1 cellular context compared by ENCODE assay signal in genomic region chr20:50546729-50547314, GRCh38.
TF ChIP-seq lines count a peak whose summit lies in the region.

No MANE protein-coding gene starts in this region.

TF ChIP-seq in GM12878, 131 proteins besides CTCF, POLR2A, EP300 and RAD21 (continued from another document and continues in another):
- TF ChIP-seq PKNOX1 (IDR thresholded peaks at IDR 0.05) (peak; percentile 28; the same call in 1 of the 2 replicates), ZBED1 (IDR thresholded peaks at IDR 0.05; ENCODE audit: borderline replicate concordance) (no peak), SREBF1 (IDR thresholded peaks at IDR 0.05; ENCODE audit: low read length) (no peak), SKIL (IDR thresholded peaks at IDR 0.05; ENCODE audit: low read depth, poor library complexity, severe bottlenecking) (no peak), JUNB (IDR thresholded peaks at IDR 0.05) (no peak), TBL1XR1 (IDR thresholded peaks at IDR 0.05; ENCODE audit: low read depth, low read length) (no peak), SREBF2 (IDR thresholded peaks at IDR 0.05; ENCODE audit: low read length) (no peak), SUZ12 (IDR thresholded peaks at IDR 0.05; ENCODE audit: unreplicated experiment) (no peak), ZSCAN29 (IDR thresholded peaks at IDR 0.05) (no peak), CHD1 (IDR thresholded peaks at IDR 0.05; ENCODE audit: low read depth, low read length) (no peak), SIN3A (IDR thresholded peaks at IDR 0.05; ENCODE audit: low read depth, low read length) (no peak), ATF2 (IDR thresholded peaks at IDR 0.05; ENCODE audit: low read length) (0 out of 2 replicates have a peak, but pooled peaks have one; percentile 40), SUPT20H (IDR thresholded peaks at IDR 0.05; ENCODE audit: borderline replicate concordance, control insufficient read depth, low read depth, low read length) (no peak), CREM (IDR thresholded peaks at IDR 0.05; ENCODE audit: low read depth) (no peak), NFIC (IDR thresholded peaks at IDR 0.05; ENCODE audit: low read depth, low read length) (0 out of 2 replicates have a peak, but pooled peaks have one; percentile 36), CREB1 (IDR thresholded peaks at IDR 0.05; ENCODE audit: low read depth) (no peak), SMARCA5 (IDR thresholded peaks at IDR 0.05) (no peak), PML (IDR thresholded peaks at IDR 0.05; ENCODE audit: low read length) (no peak), RFX5 (IDR thresholded peaks at IDR 0.05; ENCODE audit: low read depth, low read length) (no peak), MXI1 (IDR thresholded peaks at IDR 0.05; ENCODE audit: low read depth, low read length) (no peak; the same call in 1 of the 2 replicates), RB1 (IDR thresholded peaks at IDR 0.05; ENCODE audit: borderline replicate concordance) (no peak), RBBP5 (conservative IDR thresholded peaks at IDR 0.05) (no peak), POU2F2 (IDR thresholded peaks at IDR 0.05; ENCODE audit: borderline replicate concordance, low read depth, low read length) (no peak), EED (IDR thresholded peaks at IDR 0.05; ENCODE audit: low read depth) (no peak), KAT2A (conservative IDR thresholded peaks at IDR 0.05; ENCODE audit: control insufficient read depth, low read depth, low read length) (no peak), CBX3 (IDR thresholded peaks at IDR 0.05; ENCODE audit: borderline replicate concordance, low read depth) (no peak), STAT3 (IDR thresholded peaks at IDR 0.05; ENCODE audit: low read depth, low read length) (no peak), SMAD1 (IDR thresholded peaks at IDR 0.05; ENCODE audit: low read depth, partially characterized antibody) (no peak), SP1 (IDR thresholded peaks at IDR 0.05; ENCODE audit: low read depth, low read length) (no peak), SIX5 (IDR thresholded peaks at IDR 0.05; ENCODE audit: low read depth, low read length, severe bottlenecking) (no peak), NR2C2 (IDR thresholded peaks at IDR 0.05; ENCODE audit: borderline replicate concordance, control insufficient read depth, insufficient read length, low read depth) (no peak), ZNF384 (IDR thresholded peaks at IDR 0.05; ENCODE audit: borderline replicate concordance, low read depth, low read length) (peak; percentile 85), RELB (IDR thresholded peaks at IDR 0.05; ENCODE audit: low read depth) (no peak), GATAD2B (conservative IDR thresholded peaks at IDR 0.05; ENCODE audit: low read depth) (no peak), TCF12 (IDR thresholded peaks at IDR 0.05; ENCODE audit: low read depth, low read length) (no peak), BHLHE40 (IDR thresholded peaks at IDR 0.05; ENCODE audit: borderline replicate concordance in 1 of 2, low read depth in 2 of 2, low read length in 1 of 2) (no peak)
- TF ChIP-seq, protein P1, sequence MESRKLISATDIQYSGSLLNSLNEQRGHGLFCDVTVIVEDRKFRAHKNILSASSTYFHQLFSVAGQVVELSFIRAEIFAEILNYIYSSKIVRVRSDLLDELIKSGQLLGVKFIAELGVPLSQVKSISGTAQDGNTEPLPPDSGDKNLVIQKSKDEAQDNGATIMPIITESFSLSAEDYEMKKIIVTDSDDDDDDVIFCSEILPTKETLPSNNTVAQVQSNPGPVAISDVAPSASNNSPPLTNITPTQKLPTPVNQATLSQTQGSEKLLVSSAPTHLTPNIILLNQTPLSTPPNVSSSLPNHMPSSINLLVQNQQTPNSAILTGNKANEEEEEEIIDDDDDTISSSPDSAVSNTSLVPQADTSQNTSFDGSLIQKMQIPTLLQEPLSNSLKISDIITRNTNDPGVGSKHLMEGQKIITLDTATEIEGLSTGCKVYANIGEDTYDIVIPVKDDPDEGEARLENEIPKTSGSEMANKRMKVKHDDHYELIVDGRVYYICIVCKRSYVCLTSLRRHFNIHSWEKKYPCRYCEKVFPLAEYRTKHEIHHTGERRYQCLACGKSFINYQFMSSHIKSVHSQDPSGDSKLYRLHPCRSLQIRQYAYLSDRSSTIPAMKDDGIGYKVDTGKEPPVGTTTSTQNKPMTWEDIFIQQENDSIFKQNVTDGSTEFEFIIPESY (IDR thresholded peaks at IDR 0.05), result no peak
- TF ChIP-seq, protein P2, sequence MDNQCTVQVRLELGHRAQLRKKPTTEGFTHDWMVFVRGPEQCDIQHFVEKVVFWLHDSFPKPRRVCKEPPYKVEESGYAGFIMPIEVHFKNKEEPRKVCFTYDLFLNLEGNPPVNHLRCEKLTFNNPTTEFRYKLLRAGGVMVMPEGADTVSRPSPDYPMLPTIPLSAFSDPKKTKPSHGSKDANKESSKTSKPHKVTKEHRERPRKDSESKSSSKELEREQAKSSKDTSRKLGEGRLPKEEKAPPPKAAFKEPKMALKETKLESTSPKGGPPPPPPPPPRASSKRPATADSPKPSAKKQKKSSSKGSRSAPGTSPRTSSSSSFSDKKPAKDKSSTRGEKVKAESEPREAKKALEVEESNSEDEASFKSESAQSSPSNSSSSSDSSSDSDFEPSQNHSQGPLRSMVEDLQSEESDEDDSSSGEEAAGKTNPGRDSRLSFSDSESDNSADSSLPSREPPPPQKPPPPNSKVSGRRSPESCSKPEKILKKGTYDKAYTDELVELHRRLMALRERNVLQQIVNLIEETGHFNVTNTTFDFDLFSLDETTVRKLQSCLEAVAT (IDR thresholded peaks at IDR 0.05), result no peak
- TF ChIP-seq, protein P3, sequence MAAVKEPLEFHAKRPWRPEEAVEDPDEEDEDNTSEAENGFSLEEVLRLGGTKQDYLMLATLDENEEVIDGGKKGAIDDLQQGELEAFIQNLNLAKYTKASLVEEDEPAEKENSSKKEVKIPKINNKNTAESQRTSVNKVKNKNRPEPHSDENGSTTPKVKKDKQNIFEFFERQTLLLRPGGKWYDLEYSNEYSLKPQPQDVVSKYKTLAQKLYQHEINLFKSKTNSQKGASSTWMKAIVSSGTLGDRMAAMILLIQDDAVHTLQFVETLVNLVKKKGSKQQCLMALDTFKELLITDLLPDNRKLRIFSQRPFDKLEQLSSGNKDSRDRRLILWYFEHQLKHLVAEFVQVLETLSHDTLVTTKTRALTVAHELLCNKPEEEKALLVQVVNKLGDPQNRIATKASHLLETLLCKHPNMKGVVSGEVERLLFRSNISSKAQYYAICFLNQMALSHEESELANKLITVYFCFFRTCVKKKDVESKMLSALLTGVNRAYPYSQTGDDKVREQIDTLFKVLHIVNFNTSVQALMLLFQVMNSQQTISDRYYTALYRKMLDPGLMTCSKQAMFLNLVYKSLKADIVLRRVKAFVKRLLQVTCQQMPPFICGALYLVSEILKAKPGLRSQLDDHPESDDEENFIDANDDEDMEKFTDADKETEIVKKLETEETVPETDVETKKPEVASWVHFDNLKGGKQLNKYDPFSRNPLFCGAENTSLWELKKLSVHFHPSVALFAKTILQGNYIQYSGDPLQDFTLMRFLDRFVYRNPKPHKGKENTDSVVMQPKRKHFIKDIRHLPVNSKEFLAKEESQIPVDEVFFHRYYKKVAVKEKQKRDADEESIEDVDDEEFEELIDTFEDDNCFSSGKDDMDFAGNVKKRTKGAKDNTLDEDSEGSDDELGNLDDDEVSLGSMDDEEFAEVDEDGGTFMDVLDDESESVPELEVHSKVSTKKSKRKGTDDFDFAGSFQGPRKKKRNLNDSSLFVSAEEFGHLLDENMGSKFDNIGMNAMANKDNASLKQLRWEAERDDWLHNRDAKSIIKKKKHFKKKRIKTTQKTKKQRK (IDR thresholded peaks at IDR 0.05; ENCODE audit: low read depth, low read length), result no peak
- TF ChIP-seq, protein P4, sequence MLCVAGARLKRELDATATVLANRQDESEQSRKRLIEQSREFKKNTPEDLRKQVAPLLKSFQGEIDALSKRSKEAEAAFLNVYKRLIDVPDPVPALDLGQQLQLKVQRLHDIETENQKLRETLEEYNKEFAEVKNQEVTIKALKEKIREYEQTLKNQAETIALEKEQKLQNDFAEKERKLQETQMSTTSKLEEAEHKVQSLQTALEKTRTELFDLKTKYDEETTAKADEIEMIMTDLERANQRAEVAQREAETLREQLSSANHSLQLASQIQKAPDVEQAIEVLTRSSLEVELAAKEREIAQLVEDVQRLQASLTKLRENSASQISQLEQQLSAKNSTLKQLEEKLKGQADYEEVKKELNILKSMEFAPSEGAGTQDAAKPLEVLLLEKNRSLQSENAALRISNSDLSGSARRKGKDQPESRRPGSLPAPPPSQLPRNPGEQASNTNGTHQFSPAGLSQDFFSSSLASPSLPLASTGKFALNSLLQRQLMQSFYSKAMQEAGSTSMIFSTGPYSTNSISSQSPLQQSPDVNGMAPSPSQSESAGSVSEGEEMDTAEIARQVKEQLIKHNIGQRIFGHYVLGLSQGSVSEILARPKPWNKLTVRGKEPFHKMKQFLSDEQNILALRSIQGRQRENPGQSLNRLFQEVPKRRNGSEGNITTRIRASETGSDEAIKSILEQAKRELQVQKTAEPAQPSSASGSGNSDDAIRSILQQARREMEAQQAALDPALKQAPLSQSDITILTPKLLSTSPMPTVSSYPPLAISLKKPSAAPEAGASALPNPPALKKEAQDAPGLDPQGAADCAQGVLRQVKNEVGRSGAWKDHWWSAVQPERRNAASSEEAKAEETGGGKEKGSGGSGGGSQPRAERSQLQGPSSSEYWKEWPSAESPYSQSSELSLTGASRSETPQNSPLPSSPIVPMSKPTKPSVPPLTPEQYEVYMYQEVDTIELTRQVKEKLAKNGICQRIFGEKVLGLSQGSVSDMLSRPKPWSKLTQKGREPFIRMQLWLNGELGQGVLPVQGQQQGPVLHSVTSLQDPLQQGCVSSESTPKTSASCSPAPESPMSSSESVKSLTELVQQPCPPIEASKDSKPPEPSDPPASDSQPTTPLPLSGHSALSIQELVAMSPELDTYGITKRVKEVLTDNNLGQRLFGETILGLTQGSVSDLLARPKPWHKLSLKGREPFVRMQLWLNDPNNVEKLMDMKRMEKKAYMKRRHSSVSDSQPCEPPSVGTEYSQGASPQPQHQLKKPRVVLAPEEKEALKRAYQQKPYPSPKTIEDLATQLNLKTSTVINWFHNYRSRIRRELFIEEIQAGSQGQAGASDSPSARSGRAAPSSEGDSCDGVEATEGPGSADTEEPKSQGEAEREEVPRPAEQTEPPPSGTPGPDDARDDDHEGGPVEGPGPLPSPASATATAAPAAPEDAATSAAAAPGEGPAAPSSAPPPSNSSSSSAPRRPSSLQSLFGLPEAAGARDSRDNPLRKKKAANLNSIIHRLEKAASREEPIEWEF (IDR thresholded peaks at IDR 0.05; ENCODE audit: insufficient replicate concordance, low read depth, low read length), result peak; percentile 93
- TF ChIP-seq, protein P5, sequence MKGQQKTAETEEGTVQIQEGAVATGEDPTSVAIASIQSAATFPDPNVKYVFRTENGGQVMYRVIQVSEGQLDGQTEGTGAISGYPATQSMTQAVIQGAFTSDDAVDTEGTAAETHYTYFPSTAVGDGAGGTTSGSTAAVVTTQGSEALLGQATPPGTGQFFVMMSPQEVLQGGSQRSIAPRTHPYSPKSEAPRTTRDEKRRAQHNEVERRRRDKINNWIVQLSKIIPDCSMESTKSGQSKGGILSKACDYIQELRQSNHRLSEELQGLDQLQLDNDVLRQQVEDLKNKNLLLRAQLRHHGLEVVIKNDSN (IDR thresholded peaks at IDR 0.05; ENCODE audit: borderline replicate concordance, extremely low read length, insufficient read depth, low read depth, low read length), result no peak
- TF ChIP-seq, protein P6, sequence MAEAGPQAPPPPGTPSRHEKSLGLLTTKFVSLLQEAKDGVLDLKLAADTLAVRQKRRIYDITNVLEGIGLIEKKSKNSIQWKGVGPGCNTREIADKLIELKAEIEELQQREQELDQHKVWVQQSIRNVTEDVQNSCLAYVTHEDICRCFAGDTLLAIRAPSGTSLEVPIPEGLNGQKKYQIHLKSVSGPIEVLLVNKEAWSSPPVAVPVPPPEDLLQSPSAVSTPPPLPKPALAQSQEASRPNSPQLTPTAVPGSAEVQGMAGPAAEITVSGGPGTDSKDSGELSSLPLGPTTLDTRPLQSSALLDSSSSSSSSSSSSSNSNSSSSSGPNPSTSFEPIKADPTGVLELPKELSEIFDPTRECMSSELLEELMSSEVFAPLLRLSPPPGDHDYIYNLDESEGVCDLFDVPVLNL (IDR thresholded peaks at IDR 0.05; ENCODE audit: low read depth, low read length), result no peak
